22 cellular contexts compared by ENCODE assay signal in the genomic region with DNA sequence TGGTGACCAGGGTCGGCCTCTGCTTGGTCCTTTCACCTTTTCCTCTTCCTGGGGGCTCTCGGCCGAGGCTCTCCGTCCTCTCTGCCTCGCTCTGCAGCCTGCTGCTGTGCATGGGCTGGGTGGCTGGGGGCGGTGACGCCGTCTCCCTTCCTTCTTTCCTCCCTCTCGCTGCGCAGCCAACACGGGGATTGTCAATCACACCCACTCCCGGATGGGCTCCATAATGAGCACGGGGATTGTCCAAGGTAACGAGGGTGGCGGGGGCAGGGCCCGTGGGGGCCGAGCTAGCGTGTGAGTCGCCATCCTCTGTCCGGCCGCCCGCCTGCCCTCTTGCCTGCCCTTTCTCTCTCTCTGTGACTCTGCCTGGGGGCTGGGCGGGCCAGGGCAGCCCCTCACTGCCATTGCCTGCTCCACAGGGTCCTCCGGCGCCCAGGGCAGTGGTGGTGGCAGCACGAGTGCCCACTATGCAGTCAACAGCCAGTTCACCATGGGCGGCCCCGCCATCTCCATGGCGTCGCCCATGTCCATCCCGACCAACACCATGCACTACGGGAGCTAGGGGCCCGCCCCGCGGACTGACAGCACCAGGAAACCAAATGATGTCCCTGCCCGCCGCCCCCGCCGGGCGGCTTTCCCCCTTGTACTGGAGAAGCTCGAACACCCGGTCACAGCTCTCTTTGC. TPM values are rescaled to one million over a fixed set of nuclear protein-coding genes. Genes with fewer than 3 reads are reported as not detected.
DNase-seq lines count a peak whose midpoint lies in the region; ATAC-seq and TF ChIP-seq lines count a peak whose summit lies in the region.
"Had no signal": no experiment of that assay in that cellular context is flagged by ENCODE, and none has a peak within 500 bp of the region (broad histone marks: within the 10 kb centered on the region; RNA-seq: fewer than 3 reads in every experiment).

No MANE protein-coding gene starts in this region.

- peak overlapping the region; percentile 16 for H3K27ac Mint-ChIP-seq in MCF 10A (ENCODE audit: low read depth, unreplicated experiment)
- H3K27ac Mint-ChIP-seq in stimulated activated memory B cell treated with anti-CD40 and anti-IgM and Interleukin-4, amounts not matched to agents 10 μg/mL and 1 μg/mL and 100 μg/mL, for 72 hours: no peak overlapping the region
- no peak overlapping the region for H3K27ac Mint-ChIP-seq in WTC11
- H3K27ac Mint-ChIP-seq: activated CD4-positive, alpha-beta T cell treated with anti-CD3 and anti-CD28 coated beads for 36 hours; activated naive CD8-positive, alpha-beta T cell treated with anti-CD3 and anti-CD28 coated beads, Interleukin-2, amount 50 U/mL, for 24 hours; nephron had no signal

- intact Hi-C loops in MCF 10A (cut with micrococcal nuclease) (no loop called here), mammary epithelial cell (cut with micrococcal nuclease) (no loop called here), left colon (cut with DNase I, micrococcal nuclease) (no loop called here), lower leg skin (cut with DNase I; ENCODE audit: low total_unique reads) (loop anchor here (10.0 kb wide), 1 partner anchor 47 kb away; the partner anchor contains the start of gene CARM1)

- TF ChIP-seq POLR2A in lower leg skin (IDR thresholded peaks at IDR 0.05): no peak

- peak; percentile 4 for ATAC-seq in left colon
- peak; percentile 28 for ATAC-seq in stimulated activated memory B cell treated with anti-CD40 and anti-IgM and Interleukin-4, amounts not matched to agents 10 μg/mL and 1 μg/mL and 100 μg/mL, for 72 hours
- ATAC-seq in GM19455 (IDR thresholded peaks at IDR 0.05; ENCODE audit: unreplicated experiment): no peak
- ATAC-seq in WTC11: no peak
- ATAC-seq: activated CD4-positive, alpha-beta T cell treated with anti-CD3 and anti-CD28 coated beads for 36 hours; activated naive CD8-positive, alpha-beta T cell treated with anti-CD3 and anti-CD28 coated beads, Interleukin-2, amount 50 U/mL, for 24 hours had no signal

- in situ Hi-C loops in mammary epithelial cell (cut with MboI; ENCODE audit: low sequenced_read_pairs in 2 of 2): no loop called here

- H3K4me3 ChIP-seq in mammary epithelial cell (replicated peaks in 1 of 3; ENCODE audit: insufficient read depth in 1 of 3, low read depth in 2 of 3, low read length in 3 of 3): no peak overlapping the region
- no peak overlapping the region for H3K4me3 ChIP-seq in WERI-Rb-1 (ENCODE audit: low read depth, low read length)
- H3K4me3 ChIP-seq in lower leg skin (ENCODE audit: low read depth, poor library complexity, severe bottlenecking): no peak overlapping the region
- H3K4me3 ChIP-seq: A549; BLaER1 treated with 17β-estradiol and CSF1 and Interleukin-3, amounts not matched to agents 10 nM and 100 nM; smooth muscle cell had no signal

- dilution Hi-C loops in mammary epithelial cell (cut with HindIII; ENCODE audit: low sequenced_read_pairs): no loop called here

- H3K79me2 ChIP-seq in mammary epithelial cell (ENCODE audit: insufficient read depth, low read length): no peaks in the 10 kb centered on the region

- no peaks in the 10 kb centered on the region for H3K9me3 Mint-ChIP-seq in MCF 10A (ENCODE audit: unreplicated experiment)
- no peaks in the 10 kb centered on the region for H3K9me3 Mint-ChIP-seq in stimulated activated memory B cell treated with anti-CD40 and anti-IgM and Interleukin-4, amounts not matched to agents 10 μg/mL and 1 μg/mL and 100 μg/mL, for 72 hours
- no peaks in the 10 kb centered on the region for H3K9me3 Mint-ChIP-seq in WTC11
- H3K9me3 Mint-ChIP-seq: activated naive CD8-positive, alpha-beta T cell treated with anti-CD3 and anti-CD28 coated beads, Interleukin-2, amount 50 U/mL, for 24 hours; nephron had no signal

- H3K27me3 ChIP-seq in mammary epithelial cell (ENCODE audit: insufficient read depth, low read length) (no peaks in the 10 kb centered on the region), WERI-Rb-1 (ENCODE audit: insufficient read depth, low read depth, severe bottlenecking) (no peaks in the 10 kb centered on the region)
- H3K27me3 ChIP-seq: BLaER1 treated with 17β-estradiol and CSF1 and Interleukin-3, amounts not matched to agents 10 nM and 100 nM had no signal

- H3K9me3 ChIP-seq in mammary epithelial cell (replicated peaks; ENCODE audit: insufficient read depth, low read length) (no peaks in the 10 kb centered on the region), WERI-Rb-1 (ENCODE audit: severe bottlenecking) (no peaks in the 10 kb centered on the region)
- H3K9me3 ChIP-seq: A549; BLaER1 treated with 17β-estradiol and CSF1 and Interleukin-3, amounts not matched to agents 10 nM and 100 nM had no signal

- no peaks in the 10 kb centered on the region for H3K27me3 Mint-ChIP-seq in MCF 10A (ENCODE audit: insufficient read depth, unreplicated experiment)
- H3K27me3 Mint-ChIP-seq in stimulated activated memory B cell treated with anti-CD40 and anti-IgM and Interleukin-4, amounts not matched to agents 10 μg/mL and 1 μg/mL and 100 μg/mL, for 72 hours: no peaks in the 10 kb centered on the region
- no peaks in the 10 kb centered on the region for H3K27me3 Mint-ChIP-seq in WTC11 (ENCODE audit: low read depth)
- H3K27me3 Mint-ChIP-seq: activated CD4-positive, alpha-beta T cell treated with anti-CD3 and anti-CD28 coated beads for 36 hours; activated naive CD8-positive, alpha-beta T cell treated with anti-CD3 and anti-CD28 coated beads, Interleukin-2, amount 50 U/mL, for 24 hours had no signal

- no peak for TF ChIP-seq CTCF in MCF 10A (IDR thresholded peaks at IDR 0.05; ENCODE audit: unreplicated experiment)
- TF ChIP-seq CTCF in mammary epithelial cell (conservative IDR thresholded peaks at IDR 0.05 in 1 of 2, IDR thresholded peaks at IDR 0.05 in 1 of 2; ENCODE audit: extremely low read depth in 1 of 2, insufficient read depth in 1 of 2, low read depth in 1 of 2, low read length in 2 of 2): no peak
- no peak for TF ChIP-seq CTCF in WERI-Rb-1 (IDR thresholded peaks at IDR 0.05; ENCODE audit: low read depth, low read length)
- no peak for TF ChIP-seq CTCF in lower leg skin (IDR thresholded peaks at IDR 0.05)
- no peak for TF ChIP-seq CTCF in WTC11 (IDR thresholded peaks at IDR 0.05)

- H2AFZ ChIP-seq in mammary epithelial cell (ENCODE audit: low read depth, low read length): no peak overlapping the region

- POLR2A ChIA-PET in MCF 10A (lab: Yijun Ruan, JAX) (no interaction called here), WTC11 (lab: Charles Lee) (no interaction called here)

- H3K36me3 ChIP-seq in mammary epithelial cell (ENCODE audit: insufficient read depth, low read length) (no peaks in the 10 kb centered on the region), WERI-Rb-1 (peaks cover 75% of the 10 kb centered on the region)

- H4K20me1 ChIP-seq in mammary epithelial cell (ENCODE audit: insufficient read depth, low read length): no peaks in the 10 kb centered on the region

- DNase-seq in MCF 10A (ENCODE audit: unreplicated experiment) (no peak), mammary epithelial cell (no peak), WERI-Rb-1 (no peak), left colon (no peak), lower leg skin (ENCODE audit: low spot score in 2 of 2) (no peak), WTC11 (ENCODE audit: low spot score) (no peak)
- DNase-seq: activated CD4-positive, alpha-beta T cell treated with anti-CD3 and anti-CD28 coated beads for 36 hours; activated naive CD8-positive, alpha-beta T cell treated with anti-CD3 and anti-CD28 coated beads, Interleukin-2, amount 50 U/mL, for 24 hours; foreskin melanocyte; midbrain; NCI-H1436 treated with DMSO at 0.1 percent for 48 hours; NCI-H2171; NCI-H524 treated with DMSO at 0.1 percent for 48 hours; RPMI8226; stimulated activated CD4-positive, alpha-beta T cell treated with anti-CD3 and anti-CD28 coated beads, Interleukin-2, amount 100 ng/mL, for 48 hours had no signal

- H3K4me1 Mint-ChIP-seq in MCF 10A (ENCODE audit: insufficient read depth, unreplicated experiment) (no peaks in the 10 kb centered on the region), WTC11 (no peaks in the 10 kb centered on the region)
- no peaks in the 10 kb centered on the region for H3K4me1 Mint-ChIP-seq in stimulated activated memory B cell treated with anti-CD40 and anti-IgM and Interleukin-4, amounts not matched to agents 10 μg/mL and 1 μg/mL and 100 μg/mL, for 72 hours
- H3K4me1 Mint-ChIP-seq: activated CD4-positive, alpha-beta T cell treated with anti-CD3 and anti-CD28 coated beads for 36 hours; activated naive CD8-positive, alpha-beta T cell treated with anti-CD3 and anti-CD28 coated beads, Interleukin-2, amount 50 U/mL, for 24 hours; nephron had no signal

- CTCF ChIA-PET in MCF 10A (lab: Yijun Ruan, JAX): no interaction called here
- CTCF ChIA-PET in mammary epithelial cell (lab: Charles Lee; ENCODE audit: low non-redundant PET): no interaction called here
- CTCF ChIA-PET in WTC11 (lab: Charles Lee): interaction anchor here (1.8 kb wide), 1 partner anchor 50 kb away, joined by 9 read pairs; no protein-coding TSS in a partner anchor

- no peak overlapping the region for H3K9ac ChIP-seq in mammary epithelial cell (ENCODE audit: insufficient read depth, low read length)

- peaks cover 77% of the 10 kb centered on the region for H3K36me3 Mint-ChIP-seq in MCF 10A (ENCODE audit: insufficient read depth, unreplicated experiment)
- peaks cover 46% of the 10 kb centered on the region for H3K36me3 Mint-ChIP-seq in stimulated activated memory B cell treated with anti-CD40 and anti-IgM and Interleukin-4, amounts not matched to agents 10 μg/mL and 1 μg/mL and 100 μg/mL, for 72 hours
- H3K36me3 Mint-ChIP-seq in WTC11: peaks cover 14% of the 10 kb centered on the region

- no peak overlapping the region for H3K27ac ChIP-seq in mammary epithelial cell (ENCODE audit: insufficient read depth, low read depth, low read length)
- peak overlapping the region; percentile 85; the same call in 1 of the 2 replicates for H3K27ac ChIP-seq in WERI-Rb-1
- H3K27ac ChIP-seq: A549; BLaER1 treated with 17β-estradiol and CSF1 and Interleukin-3, amounts not matched to agents 10 nM and 100 nM; epithelial cell of prostate had no signal

- 85% methylated on average over 19 of the region's 42 CpGs for WGBS in mammary epithelial cell (ENCODE audit: low coverage, missing lambda C conversion rate)
- WGBS in lower leg skin, 2 donors: 91 to 92% methylated on average over 36 to 41 of the region's 42 CpGs

- no peaks in the 10 kb centered on the region for H3K4me1 ChIP-seq in mammary epithelial cell (ENCODE audit: insufficient read depth, low read length)
- H3K4me1 ChIP-seq: A549; BLaER1 treated with 17β-estradiol and CSF1 and Interleukin-3, amounts not matched to agents 10 nM and 100 nM had no signal

- H3K4me3 Mint-ChIP-seq in MCF 10A (ENCODE audit: unreplicated experiment): no peak overlapping the region
- H3K4me3 Mint-ChIP-seq in stimulated activated memory B cell treated with anti-CD40 and anti-IgM and Interleukin-4, amounts not matched to agents 10 μg/mL and 1 μg/mL and 100 μg/mL, for 72 hours: no peak overlapping the region
- no peak overlapping the region for H3K4me3 Mint-ChIP-seq in WTC11
- H3K4me3 Mint-ChIP-seq: activated CD4-positive, alpha-beta T cell treated with anti-CD3 and anti-CD28 coated beads for 36 hours; activated naive CD8-positive, alpha-beta T cell treated with anti-CD3 and anti-CD28 coated beads, Interleukin-2, amount 50 U/mL, for 24 hours; nephron had no signal

- BruUV-seq in MCF 10A (replicated peaks; lab: Mats Ljungman, UMichigan) (no TSS peak), mammary epithelial cell (replicated peaks; lab: Mats Ljungman, UMichigan) (no TSS peak)

- H3K4me2 ChIP-seq in mammary epithelial cell (ENCODE audit: insufficient read depth, low read depth, low read length): no peak overlapping the region
- H3K4me2 ChIP-seq: A549; BLaER1 treated with 17β-estradiol and CSF1 and Interleukin-3, amounts not matched to agents 10 nM and 100 nM; smooth muscle cell had no signal

RNA-seq across cellular contexts. Expression of gene YIPF2, which starts 7.1 kb away (rescaled TPM):
- total RNA-seq in MCF 10A (2022): 65.5 and 75.3 TPM in 2 replicates
- 100 to 1,000 TPM in 1 of 2 donors, 10 to 100 TPM in 1; 57.1 to 112 TPM for total RNA-seq in mammary epithelial cell
- 52.0 TPM for polyA plus RNA-seq in mammary epithelial cell
- 39.4 TPM for polyA minus RNA-seq in mammary epithelial cell
- total RNA-seq in left colon: 10 to 100 TPM; 57.8 to 64.8 TPM
- 10 to 100 TPM; 38.4 to 55.3 (median 47.8) TPM for total RNA-seq in lower leg skin
- 63.3 to 65.5 TPM (median 64.4 TPM) in 3 replicates for total RNA-seq in WTC11 (2021)

RNA-seq across cellular contexts. Expression of gene TIMM29, which starts 7.3 kb away (rescaled TPM):
- total RNA-seq in MCF 10A (2022) (18.3 and 19.3 TPM in 2 replicates), mammary epithelial cell (10 to 100 TPM; 17.2 to 28.8 TPM), left colon (10 to 100 TPM; 23.0 to 24.6 TPM), lower leg skin (10 to 100 TPM; 39.6 to 53.2 (median 49.8) TPM), WTC11 (2021) (30.0 to 33.8 TPM (median 32.0 TPM) in 3 replicates)
- polyA plus RNA-seq in mammary epithelial cell: 7.7 TPM
- 2.2 TPM for polyA minus RNA-seq in mammary epithelial cell

RNA-seq across cellular contexts. Expression of gene SMARCA4, which starts 39.5 kb away (rescaled TPM):
- total RNA-seq in MCF 10A (2022): 127 and 132 TPM in 2 replicates
- 100 to 1,000 TPM in 1 of 2 donors, 10 to 100 TPM in 1; 67.0 to 110 TPM for total RNA-seq in mammary epithelial cell
- polyA plus RNA-seq in mammary epithelial cell: 59.2 TPM
- polyA minus RNA-seq in mammary epithelial cell: 138 TPM
- 10 to 100 TPM; 68.7 to 98.6 TPM for total RNA-seq in left colon
- total RNA-seq in lower leg skin: 100 to 1,000 TPM in 1 of 4 donors, 10 to 100 TPM in 3; 78.4 to 115 (median 81.7) TPM
- 268 to 295 TPM (median 284 TPM) in 3 replicates for total RNA-seq in WTC11 (2021)

RNA-seq across cellular contexts. Expression of gene CARM1, which starts 50.0 kb away (rescaled TPM):
- total RNA-seq in MCF 10A (2022): 49.5 and 51.7 TPM in 2 replicates
- 10 to 100 TPM; 29.2 to 58.5 TPM for total RNA-seq in mammary epithelial cell
- polyA plus RNA-seq in mammary epithelial cell: 56.7 TPM
- 38.8 TPM for polyA minus RNA-seq in mammary epithelial cell
- 10 to 100 TPM; 48.3 to 58.3 TPM for total RNA-seq in left colon
- 10 to 100 TPM; 19.8 to 24.9 (median 21.2) TPM for total RNA-seq in lower leg skin
- total RNA-seq in WTC11 (2021): 125 to 126 TPM (median 126 TPM) in 3 replicates

Comparison
In these comparisons a context has a peak if more than half of its experiments do, and no peak if none do; other contexts are left out.
1. ATAC-seq: peak in left colon (single experiment) and stimulated activated memory B cell treated with anti-CD40 and anti-IgM and Interleukin-4, amounts not matched to agents 10 μg/mL and 1 μg/mL and 100 μg/mL, for 72 hours (single experiment); none in GM19455 (single experiment) and WTC11 (single experiment).